ENCODE assay signal across 10 cellular contexts in genomic region chr4:111960241-111960667, GRCh38.
DNase-seq lines count a peak whose midpoint lies in the region; ATAC-seq and TF ChIP-seq lines count a peak whose summit lies in the region.
"Had no signal": no experiment of that assay in that cellular context is flagged by ENCODE, and none has a peak within 500 bp of the region (broad histone marks: within the 10 kb centered on the region; RNA-seq: fewer than 3 reads in every experiment).

No MANE protein-coding gene starts in this region.

- peak; percentile 86 for ATAC-seq in HG02840 (IDR thresholded peaks at IDR 0.05; ENCODE audit: low FRiP score, unreplicated experiment)
- ATAC-seq: gastroesophageal sphincter had no signal

- H3F3A ChIP-seq in neural progenitor cell (ENCODE audit: low read depth) = no peaks in the 10 kb centered on the region

- H3K4me1 ChIP-seq in neural progenitor cell = no peaks in the 10 kb centered on the region
- H3K4me1 ChIP-seq: gastroesophageal sphincter had no signal

- no peak overlapping the region for H3K4me3 Mint-ChIP-seq in neural progenitor cell

- H3K4me2 ChIP-seq in neural progenitor cell = no peak overlapping the region

- no peaks in the 10 kb centered on the region for H3K36me3 ChIP-seq in neural progenitor cell
- H3K36me3 ChIP-seq: gastroesophageal sphincter had no signal

- H3K9me3 ChIP-seq in neural progenitor cell (ENCODE audit: low read depth) = no peaks in the 10 kb centered on the region

- H4K20me1 ChIP-seq in neural progenitor cell (ENCODE audit: low read depth) = no peaks in the 10 kb centered on the region

- H2AFZ ChIP-seq in neural progenitor cell (replicated peaks) = no peak overlapping the region

- H3K9me3 Mint-ChIP-seq in neural progenitor cell = no peaks in the 10 kb centered on the region

- H3K27ac ChIP-seq in neural progenitor cell = no peak overlapping the region
- H3K27ac ChIP-seq: gastroesophageal sphincter had no signal

- H3K4me1 Mint-ChIP-seq in neural progenitor cell = no peaks in the 10 kb centered on the region

- H3K36me3 Mint-ChIP-seq in neural progenitor cell = no peaks in the 10 kb centered on the region

- no peaks in the 10 kb centered on the region for H3K27me3 Mint-ChIP-seq in neural progenitor cell (ENCODE audit: insufficient read depth, low read depth)

- no peak overlapping the region for H3K9ac ChIP-seq in neural progenitor cell

- TF ChIP-seq CTCF in neural progenitor cell (IDR thresholded peaks at IDR 0.05) = no peak

- no peaks in the 10 kb centered on the region for H3K79me2 ChIP-seq in neural progenitor cell (ENCODE audit: low read depth)

- DNase-seq in NOMO-1 (lab: John Stamatoyannopoulos, UW; ENCODE audit: unreplicated experiment in 2 of 2) (peak; percentile 37 to 55), NOMO-1 treated with dmso at 0.1 percent for 144 hours (lab: John Stamatoyannopoulos, UW; ENCODE audit: unreplicated experiment) (no peak), NOMO-1 treated with DMSO at 0.1 percent for 48 hours (lab: John Stamatoyannopoulos, UW; ENCODE audit: unreplicated experiment) (peak; percentile 47), stromal cell of bone marrow (ENCODE audit: low read depth) (peak; percentile 28), DMS53 (lab: John Stamatoyannopoulos, UW) (no peak), neural progenitor cell (ENCODE audit: low spot score) (no peak)
- no peak for DNase-seq in activated CD4-positive, CD25-positive, alpha-beta regulatory T cell treated with anti-CD3 and anti-CD28 coated beads, Interleukin-2, amount 50 U/mL, for 72 hours
- DNase-seq: NCI-H1048 had no signal

- H3K27me3 ChIP-seq in neural progenitor cell = no peaks in the 10 kb centered on the region
- H3K27me3 ChIP-seq: gastroesophageal sphincter had no signal

- H3K27ac Mint-ChIP-seq in neural progenitor cell = no peak overlapping the region

- H3K4me3 ChIP-seq in neural progenitor cell = no peak overlapping the region
- H3K4me3 ChIP-seq: gastroesophageal sphincter had no signal

Comparison
In these comparisons a context has a peak if more than half of its experiments do, and no peak if none do; other contexts are left out.
1. DNase-seq: peak in NOMO-1 (2 of 2), NOMO-1 treated with DMSO at 0.1 percent for 48 hours (single experiment) and stromal cell of bone marrow (single experiment); none in NOMO-1 treated with dmso at 0.1 percent for 144 hours (single experiment), DMS53 (single experiment), activated CD4-positive, CD25-positive, alpha-beta regulatory T cell treated with anti-CD3 and anti-CD28 coated beads, Interleukin-2, amount 50 U/mL, for 72 hours (single experiment) and neural progenitor cell (single experiment).